Comparison of ENCODE assay signal across 8 cellular contexts in genomic region chr20:34955232-34956040, GRCh38. TPM values are rescaled to one million over a fixed set of nuclear protein-coding genes. Genes with fewer than 3 reads are reported as not detected.
DNase-seq lines count a peak whose midpoint lies in the region; ATAC-seq and TF ChIP-seq lines count a peak whose summit lies in the region.

Gene GSS (minus strand): TSS chr20:34955806. CDS start chr20:34951852, 3,954 bp downstream.
Gene MYH7B (plus strand): TSS chr20:34955868. CDS start chr20:34978006, 22,138 bp downstream.

- H3K4me1 Mint-ChIP-seq in activated CD4-positive, alpha-beta T cell treated with anti-CD3 and anti-CD28 coated beads, Interleukin-2, amount 10 ng/mL, durations not matched to agents 24 days and 14 days, result peaks cover 25% of the 10 kb centered on the region

- H3K4me3 Mint-ChIP-seq in activated CD4-positive, alpha-beta T cell treated with anti-CD3 and anti-CD28 coated beads, Interleukin-2, amount 10 ng/mL, durations not matched to agents 24 days and 14 days, result peak within 1 kb of the TSS; percentile 95

- peak within 1 kb of the TSS; percentile 95 for H3K27ac Mint-ChIP-seq in activated CD4-positive, alpha-beta T cell treated with anti-CD3 and anti-CD28 coated beads, Interleukin-2, amount 10 ng/mL, durations not matched to agents 24 days and 14 days

- H3K9me3 Mint-ChIP-seq in activated CD4-positive, alpha-beta T cell treated with anti-CD3 and anti-CD28 coated beads, Interleukin-2, amount 10 ng/mL, durations not matched to agents 24 days and 14 days, result no peaks in the 10 kb centered on the region

- no peaks in the 10 kb centered on the region for H3K27me3 Mint-ChIP-seq in activated CD4-positive, alpha-beta T cell treated with anti-CD3 and anti-CD28 coated beads, Interleukin-2, amount 10 ng/mL, durations not matched to agents 24 days and 14 days

- peak within 1 kb of the TSS; percentile 89 for H3K4me3 ChIP-seq in coronary artery

- no peak for TF ChIP-seq CTCF in coronary artery (IDR thresholded peaks at IDR 0.05)

- intact Hi-C loops in activated CD4-positive, alpha-beta T cell treated with anti-CD3 and anti-CD28 coated beads, Interleukin-2, amount 10 ng/mL, durations not matched to agents 24 days and 14 days (cut with micrococcal nuclease), result loop anchor here (1.0 to 2.0 kb wide), 5 partner anchors 37 to 131 kb away; partner anchors contain the start of genes ACSS2 and NCOA6
- intact Hi-C loops in left colon (cut with DNase I, micrococcal nuclease), result no loop called here

- DNase-seq in C1 segment of cervical spinal cord (lab: John Stamatoyannopoulos, UW) (peak; percentile 88 to 98 (median 93)), GM19240 (ENCODE audit: insufficient read length, low spot score) (peak; percentile 92), NCI-H524 treated with DMSO at 0.1 percent for 48 hours (lab: John Stamatoyannopoulos, UW) (peak; percentile 88), coronary artery (ENCODE audit: low spot score) (peak; percentile 99), left colon (peak; percentile 96 to 99)
- DNase-seq in activated CD4-positive, alpha-beta T cell treated with anti-CD3 and anti-CD28 coated beads, Interleukin-2, amount 10 ng/mL, durations not matched to agents 24 days and 14 days, result peak; percentile 100
- DNase-seq in stimulated activated CD4-positive, alpha-beta T cell treated with anti-CD3 and anti-CD28 coated beads, Interleukin-1b, Interleukin-23, amount 100 ng/mL, for 4 hours (ENCODE audit: low read depth in 2 of 2), result peak; percentile 98 to 99

- peaks cover 11% of the 10 kb centered on the region for H3K36me3 Mint-ChIP-seq in activated CD4-positive, alpha-beta T cell treated with anti-CD3 and anti-CD28 coated beads, Interleukin-2, amount 10 ng/mL, durations not matched to agents 24 days and 14 days (ENCODE audit: low read depth)

- peak within 1 kb of the TSS; percentile 69 to 97 for H3K27ac ChIP-seq in coronary artery

- ATAC-seq in HG03460 (IDR thresholded peaks at IDR 0.05; ENCODE audit: unreplicated experiment) (peak; percentile 79), left colon (peak; percentile 83)

RNA-seq across cellular contexts. Expression of gene GSS, which starts in this region (rescaled TPM):
- 71.0 and 71.3 TPM in 2 replicates for total RNA-seq in activated CD4-positive, alpha-beta T cell treated with anti-CD3 and anti-CD28 coated beads, Interleukin-2, amount 10 ng/mL, durations not matched to agents 24 days and 14 days
- total RNA-seq in left colon, result 100 to 1,000 TPM in 1 of 2 donors, 10 to 100 TPM in 1; 72.5 to 112 TPM

RNA-seq across cellular contexts. Expression of gene MYH7B, which starts in this region (rescaled TPM):
- 0.19 and 0.52 TPM in 2 replicates for total RNA-seq in activated CD4-positive, alpha-beta T cell treated with anti-CD3 and anti-CD28 coated beads, Interleukin-2, amount 10 ng/mL, durations not matched to agents 24 days and 14 days
- total RNA-seq in left colon, result 1 to 10 TPM; 1.2 to 1.3 TPM

Comparison
In these comparisons a context has a peak if more than half of its experiments do, and no peak if none do; other contexts are left out.
1. Peak in every context shown above with its lines: DNase-seq, ATAC-seq, H3K4me3 ChIP-seq and H3K27ac ChIP-seq.